Comparison of ENCODE assay signal across 8 cellular contexts in the genomic region with DNA sequence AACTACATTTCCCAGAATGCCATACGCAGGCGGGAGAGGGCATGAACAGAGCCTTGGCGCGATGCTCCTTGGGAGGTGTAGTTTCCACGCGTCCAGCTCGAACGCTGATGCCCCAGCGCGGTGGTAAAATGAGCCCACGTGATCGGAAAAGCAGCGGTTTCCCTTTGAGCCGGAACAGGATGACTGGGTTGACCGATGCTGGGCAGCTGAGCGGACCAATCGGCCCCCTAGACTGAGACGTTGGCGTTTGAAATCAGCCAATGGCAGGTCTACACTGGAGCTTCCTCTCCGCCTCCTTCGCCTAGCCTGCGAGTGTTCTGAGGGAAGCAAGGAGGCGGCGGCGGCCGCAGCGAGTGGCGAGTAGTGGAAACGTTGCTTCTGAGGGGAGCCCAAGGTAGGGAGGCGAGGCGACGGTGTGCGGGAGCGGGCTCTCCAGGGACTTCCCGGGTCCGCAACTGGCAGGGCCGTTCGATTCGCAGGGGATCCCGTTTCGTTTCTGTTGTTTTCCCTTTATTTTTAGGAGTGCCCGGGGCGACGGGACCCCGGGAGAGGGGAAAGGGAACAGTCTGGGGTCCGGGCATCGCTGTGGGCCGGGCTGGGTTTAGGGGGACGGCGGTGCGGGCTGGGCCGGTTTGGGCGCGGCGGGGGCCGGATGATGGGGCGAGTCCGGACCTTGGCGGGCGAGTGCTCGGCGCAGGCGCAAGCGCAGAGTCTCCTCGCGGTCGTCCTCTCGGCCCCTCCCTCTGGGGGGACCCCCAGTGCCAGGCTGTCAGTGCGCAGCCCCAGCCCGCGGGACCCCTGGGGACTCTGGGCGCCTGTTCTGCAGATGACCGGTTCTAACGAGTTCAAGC. TPM values are rescaled to one million over a fixed set of nuclear protein-coding genes. Genes with fewer than 3 reads are reported as not detected.
A peak's percentile ranks its signal among the peaks of the same experiment; 100 is the strongest.
DNase-seq lines count a peak whose midpoint lies in the region; ATAC-seq and TF ChIP-seq lines count a peak whose summit lies in the region.

A gene with protein sequence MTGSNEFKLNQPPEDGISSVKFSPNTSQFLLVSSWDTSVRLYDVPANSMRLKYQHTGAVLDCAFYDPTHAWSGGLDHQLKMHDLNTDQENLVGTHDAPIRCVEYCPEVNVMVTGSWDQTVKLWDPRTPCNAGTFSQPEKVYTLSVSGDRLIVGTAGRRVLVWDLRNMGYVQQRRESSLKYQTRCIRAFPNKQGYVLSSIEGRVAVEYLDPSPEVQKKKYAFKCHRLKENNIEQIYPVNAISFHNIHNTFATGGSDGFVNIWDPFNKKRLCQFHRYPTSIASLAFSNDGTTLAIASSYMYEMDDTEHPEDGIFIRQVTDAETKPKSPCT (plus strand): TSS at position 311 of the 851 bp plus-strand sequence. CDS start 516 bp downstream, at position 827.

- peaks cover 41% of the 10 kb centered on the region for H3K4me1 ChIP-seq in upper lobe of right lung

- TF ChIP-seq CTCF in GM13977 (IDR thresholded peaks at IDR 0.05; ENCODE audit: extremely low read depth, insufficient read depth, missing control alignments) (no peak), upper lobe of right lung (IDR thresholded peaks at IDR 0.05) (peak; percentile 8)

- in situ Hi-C loops in GM13977 (cut with MboI; ENCODE audit: low pct_unique_long_range_greater_than_20kb, low sequenced_read_pairs, unreplicated experiment): loop anchor here (10.0 kb wide), 1 partner anchor 240 kb away; no protein-coding TSS in a partner anchor

- no peaks in the 10 kb centered on the region for H3K9me3 ChIP-seq in upper lobe of right lung

- H3K36me3 ChIP-seq in upper lobe of right lung: peaks cover 25% of the 10 kb centered on the region

- H3K36me3 Mint-ChIP-seq in T-helper 1 cell treated with Interleukin-12 subunit alpha and Interleukin-12 subunit beta and Interleukin-4 antibody, amounts not matched to agents 30 μg/mL and 1 μg/mL, for 36 hours (ENCODE audit: low read depth): peaks cover 42% of the 10 kb centered on the region

- intact Hi-C loops in left cardiac atrium (cut with DNase I) (loop anchor here in 1 of 2 donors (10.0 kb wide), 1 partner anchor 150 kb away; the partner anchor contains the start of genes ACADSB and IKZF5), posterior vena cava (cut with DNase I) (no loop called here), upper lobe of right lung (cut with DNase I) (no loop called here)

- peaks cover 43% of the 10 kb centered on the region for H3K27me3 ChIP-seq in upper lobe of right lung

- ATAC-seq in HG02884 (IDR thresholded peaks at IDR 0.05; ENCODE audit: unreplicated experiment) (peak; percentile 91), left cardiac atrium (peak; percentile 99 to 100), upper lobe of right lung (peak; percentile 98)

- H3K4me3 ChIP-seq in upper lobe of right lung: peak within 1 kb of the TSS; percentile 68

- H3K27ac Mint-ChIP-seq in T-helper 1 cell treated with Interleukin-12 subunit alpha and Interleukin-12 subunit beta and Interleukin-4 antibody, amounts not matched to agents 30 μg/mL and 1 μg/mL, for 36 hours: peak within 1 kb of the TSS; percentile 100

- DNase-seq in GM13977 (ENCODE audit: low spot score) (peak; percentile 98), NCI-H1694 (lab: John Stamatoyannopoulos, UW) (peak; percentile 85), amniotic stem cell (lab: John Stamatoyannopoulos, UW) (peak; percentile 100), left cardiac atrium (peak; percentile 99), posterior vena cava (ENCODE audit: low spot score) (peak; percentile 99), upper lobe of right lung (peak; percentile 98)

- no peaks in the 10 kb centered on the region for H3K9me3 Mint-ChIP-seq in T-helper 1 cell treated with Interleukin-12 subunit alpha and Interleukin-12 subunit beta and Interleukin-4 antibody, amounts not matched to agents 30 μg/mL and 1 μg/mL, for 36 hours

- H3K27me3 Mint-ChIP-seq in T-helper 1 cell treated with Interleukin-12 subunit alpha and Interleukin-12 subunit beta and Interleukin-4 antibody, amounts not matched to agents 30 μg/mL and 1 μg/mL, for 36 hours (ENCODE audit: low read depth): peaks cover 27% of the 10 kb centered on the region

- peak within 1 kb of the TSS; percentile 99 for H3K4me3 Mint-ChIP-seq in T-helper 1 cell treated with Interleukin-12 subunit alpha and Interleukin-12 subunit beta and Interleukin-4 antibody, amounts not matched to agents 30 μg/mL and 1 μg/mL, for 36 hours

- H3K4me1 Mint-ChIP-seq in T-helper 1 cell treated with Interleukin-12 subunit alpha and Interleukin-12 subunit beta and Interleukin-4 antibody, amounts not matched to agents 30 μg/mL and 1 μg/mL, for 36 hours (ENCODE audit: low read depth): peaks cover 52% of the 10 kb centered on the region

- peak within 1 kb of the TSS; percentile 76 for H3K27ac ChIP-seq in upper lobe of right lung

RNA-seq across cellular contexts. Expression of the gene that starts here (rescaled TPM):
- total RNA-seq in left cardiac atrium (10 to 100 TPM; 38.0 to 41.3 TPM), posterior vena cava (10 to 100 TPM; 45.3 to 48.1 TPM), upper lobe of right lung (61.8 TPM)

Comparison
In these comparisons a context has a peak if more than half of its experiments do, and no peak if none do; other contexts are left out.
1. Peak in every context shown above with its lines: DNase-seq, ATAC-seq, H3K4me3 ChIP-seq and H3K27ac ChIP-seq.